ENCODE assay signal across 8 cellular contexts in the genomic region with DNA sequence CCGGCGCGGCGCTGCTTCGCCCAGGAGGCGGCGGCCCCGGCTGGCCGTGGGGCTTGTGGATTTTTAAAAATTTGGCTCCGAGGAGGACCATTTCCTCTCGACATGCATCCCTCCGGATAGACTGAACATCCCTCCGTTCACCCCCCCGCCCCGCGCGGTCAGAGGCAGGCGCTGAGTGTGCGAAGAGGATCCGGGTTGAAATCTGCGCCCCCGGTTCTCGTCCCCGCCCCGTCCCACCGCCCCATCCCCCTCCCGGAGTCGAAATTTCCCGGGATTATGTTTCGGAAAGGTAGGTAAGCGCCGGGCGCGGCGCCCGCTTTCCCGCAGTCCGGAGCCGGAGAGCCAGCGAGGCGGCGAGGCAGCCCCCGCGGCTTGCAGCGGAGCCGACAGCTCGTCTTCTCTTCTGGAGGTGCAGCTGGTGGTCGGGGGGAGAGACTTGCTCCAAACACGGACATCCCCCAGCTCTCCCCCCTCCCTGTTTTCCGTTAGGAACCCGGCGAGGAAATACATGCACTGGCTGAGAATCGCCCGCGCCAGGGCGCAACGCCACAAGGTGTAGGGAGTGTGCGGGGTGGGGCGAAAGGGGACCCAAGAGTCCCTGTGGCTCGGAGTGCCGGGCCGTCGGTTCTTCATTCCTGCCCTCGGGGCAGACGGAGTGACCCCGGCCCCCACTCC. TPM values are rescaled to one million over a fixed set of nuclear protein-coding genes. Genes with fewer than 3 reads are reported as not detected.
DNase-seq lines count a peak whose midpoint lies in the region; ATAC-seq and TF ChIP-seq lines count a peak whose summit lies in the region.

A gene (plus strand): TSS at position 261 of the 675 bp plus-strand sequence.

- DNase-seq in NCI-H1417 (lab: John Stamatoyannopoulos, UW) (peak; percentile 51 to 86 (median 75)), NCI-H1417 treated with DMSO at 0.1 percent for 48 hours (lab: John Stamatoyannopoulos, UW) (no peak), OCI-LY7 (ENCODE audit: low spot score) (peak; percentile 39), neural crest cell (ENCODE audit: low read depth, low spot score) (peak; percentile 25)
- peak; percentile 24 for DNase-seq in activated gamma-delta T cell treated with anti-CD3 and anti-CD28 coated beads, Interleukin-2, amount 50 U/mL, for 16 hours (ENCODE audit: low read depth)

- H3K36me3 ChIP-seq in OCI-LY7 (ENCODE audit: insufficient read depth, low read length) (no peaks in the 10 kb centered on the region), gastroesophageal sphincter (no peaks in the 10 kb centered on the region), thymus (ENCODE audit: control insufficient read depth, insufficient read depth) (no peaks in the 10 kb centered on the region)

- H3K4me1 Mint-ChIP-seq in neural crest cell = peaks cover 34% of the 10 kb centered on the region

- H3K9me3 ChIP-seq in OCI-LY7 (ENCODE audit: low read length) = no peaks in the 10 kb centered on the region
- no peaks in the 10 kb centered on the region for H3K9me3 ChIP-seq in gastroesophageal sphincter
- H3K9me3 ChIP-seq in thymus (ENCODE audit: control insufficient read depth) = no peaks in the 10 kb centered on the region

- peaks cover 3% of the 10 kb centered on the region; the same call in 1 of the 2 replicates for H3K79me2 ChIP-seq in OCI-LY7 (ENCODE audit: insufficient read depth, low read depth, low read length)

- no peaks in the 10 kb centered on the region for H3K36me3 Mint-ChIP-seq in neural crest cell (ENCODE audit: low read depth)

- H3K4me3 ChIP-seq in OCI-LY7 (ENCODE audit: low read depth, low read length, poor library complexity, severe bottlenecking) (peak within 1 kb of the TSS; percentile 89), gastroesophageal sphincter (peak within 1 kb of the TSS; percentile 74 to 97), thymus (ENCODE audit: low read length) (peak within 1 kb of the TSS; percentile 70)

- peak within 1 kb of the TSS; percentile 18 for H3K27ac ChIP-seq in OCI-LY7 (ENCODE audit: low read depth, low read length, poor library complexity, severe bottlenecking)
- H3K27ac ChIP-seq in gastroesophageal sphincter = peak within 1 kb of the TSS; percentile 95 to 100 (median 100)
- peak within 1 kb of the TSS; percentile 89 for H3K27ac ChIP-seq in thymus (ENCODE audit: low read depth)

- H4K20me1 ChIP-seq in OCI-LY7 (ENCODE audit: insufficient read depth, low read length) = no peaks in the 10 kb centered on the region; the same call in 1 of the 2 replicates

- TF ChIP-seq POLR2A in gastroesophageal sphincter (IDR thresholded peaks at IDR 0.05) = no peak

- peak; percentile 22 for ATAC-seq in HG02798 (IDR thresholded peaks at IDR 0.05; ENCODE audit: poor library complexity, unreplicated experiment)
- peak; percentile 52 for ATAC-seq in gastroesophageal sphincter

- CTCF ChIA-PET in OCI-LY7 (lab: Charles Lee; ENCODE audit: unreplicated experiment) = interaction anchor here (0.6 to 1.7 kb wide), 3 partner anchors 90 to 192 kb away, joined by 5 to 10 read pairs (median 6); no protein-coding TSS in a partner anchor

- H3K4me3 Mint-ChIP-seq in neural crest cell = peak within 1 kb of the TSS; percentile 98

- peaks cover 38% of the 10 kb centered on the region for H3K27me3 Mint-ChIP-seq in neural crest cell (ENCODE audit: low read depth)

- WGBS in gastroesophageal sphincter (ENCODE audit: low coverage in 1 of 2), 2 donors = 0 to 1% methylated on average over 8 to 13 of the region's 66 CpGs
- under 1% methylated on average over 66 of the region's 66 CpGs for WGBS in thymus

- TF ChIP-seq EP300 in gastroesophageal sphincter (IDR thresholded peaks at IDR 0.05) = no peak

- no peaks in the 10 kb centered on the region for H3K9me2 ChIP-seq in OCI-LY7 (ENCODE audit: insufficient read depth, low read length)

- POLR2A ChIA-PET in OCI-LY7 (lab: Charles Lee) = interaction anchor here (0.7 to 2.1 kb wide), 10 partner anchors 9 to 284 kb away, joined by 3 to 7 read pairs (median 4); a partner anchor contains a TSS

- intact Hi-C loops in OCI-LY7 (cut with micrococcal nuclease; ENCODE audit: unreplicated experiment) = loop anchor here (1.0 to 5.0 kb wide), 5 partner anchors 41 to 185 kb away; no protein-coding TSS in a partner anchor

- H3K4me1 ChIP-seq in OCI-LY7 (ENCODE audit: insufficient read depth, low read length, poor library complexity, severe bottlenecking) (peaks cover 19% of the 10 kb centered on the region), gastroesophageal sphincter (peaks cover 0 to 69% (median 11%) of the 10 kb centered on the region in 3 donors), thymus (ENCODE audit: control insufficient read depth, insufficient read depth, low read length) (peaks cover 13% of the 10 kb centered on the region)

- peak within 1 kb of the TSS; percentile 88 for H3K27ac Mint-ChIP-seq in neural crest cell (ENCODE audit: unreplicated experiment)

- H3K9me3 Mint-ChIP-seq in neural crest cell = no peaks in the 10 kb centered on the region

- BruUV-seq in OCI-LY7 (replicated peaks; lab: Mats Ljungman, UMichigan) = no TSS peak

- H3K27me3 ChIP-seq in gastroesophageal sphincter (no peaks in the 10 kb centered on the region), thymus (ENCODE audit: control insufficient read depth, insufficient read depth) (peaks cover 7% of the 10 kb centered on the region)

- peak within 1 kb of the TSS; percentile 93 for H2AFZ ChIP-seq in OCI-LY7 (ENCODE audit: low read length)

- H3K4me2 ChIP-seq in OCI-LY7 (ENCODE audit: low read length) = peak within 1 kb of the TSS; percentile 99

- TF ChIP-seq CTCF in OCI-LY7 (conservative IDR thresholded peaks at IDR 0.05; ENCODE audit: low read length) (no peak), gastroesophageal sphincter (IDR thresholded peaks at IDR 0.05) (no peak), neural crest cell (conservative IDR thresholded peaks at IDR 0.05) (no peak)

RNA-seq across cellular contexts. Expression of the gene that starts here (rescaled TPM):
- 13.6 and 17.0 TPM in 2 replicates for total RNA-seq in OCI-LY7 (2014; rRNA removed; shearing (Covaris generic))
- total RNA-seq in OCI-LY7 (2022) (42.1 and 50.2 TPM in 2 replicates), gastroesophageal sphincter (10 to 100 TPM in 3 of 4 donors, 1 to 10 TPM in 1; 5.9 to 21.2 (median 18.5) TPM), neural crest cell (15.6 and 15.9 TPM in 2 replicates)
- 3.3 TPM for polyA plus RNA-seq in thymus

Comparison
In these comparisons a context has a peak if more than half of its experiments do, and no peak if none do; other contexts are left out.
1. H3K27ac ChIP-seq: peak in every context shown above with its lines; median percentile 100 in gastroesophageal sphincter; 89 in thymus; 18 in OCI-LY7.